ENCODE assay signal across 34 cellular contexts in the genomic region with DNA sequence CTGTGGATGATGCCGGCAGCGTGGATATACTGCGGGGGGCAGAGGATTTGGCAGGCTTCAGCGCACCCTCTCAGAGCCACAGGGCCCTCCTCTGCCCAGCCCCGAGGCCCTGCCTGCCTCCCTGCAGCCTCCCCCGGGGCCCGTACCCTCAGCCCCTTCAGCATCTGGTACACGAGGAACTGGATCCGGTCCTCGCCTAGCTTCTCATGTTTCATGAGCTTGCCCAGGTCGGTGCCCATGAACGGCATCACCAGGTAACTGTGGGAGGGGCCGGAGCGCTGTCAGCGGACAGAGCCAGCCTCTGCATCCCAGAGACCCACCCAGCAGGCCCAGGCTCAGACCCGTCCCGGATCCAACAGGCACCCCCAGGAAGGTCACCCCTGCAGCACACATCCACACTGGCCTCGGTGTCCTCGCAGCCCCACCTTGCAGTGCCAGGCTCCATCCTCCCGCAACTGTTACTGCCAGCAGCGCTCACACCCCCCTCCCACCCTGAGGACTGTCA.
"Had no signal": no experiment of that assay in that cellular context is flagged by ENCODE, and none has a peak within 500 bp of the region (broad histone marks: within the 10 kb centered on the region; RNA-seq: fewer than 3 reads in every experiment).

No MANE protein-coding gene starts in this region.

- H3K27ac ChIP-seq: adrenal gland, body of pancreas, cardiac muscle cell, colonic mucosa, epithelial cell of prostate, esophagus squamous epithelium, thoracic aorta, uterus, VCaP had no signal

- H3K4me3 ChIP-seq: adrenal gland, body of pancreas, cardiac muscle cell, colonic mucosa, esophagus squamous epithelium, thoracic aorta, uterus had no signal

- H3K27me3 ChIP-seq: adrenal gland, cardiac muscle cell, uterus had no signal

- H3K36me3 ChIP-seq: adrenal gland, cardiac muscle cell, colonic mucosa, esophagus squamous epithelium, thoracic aorta, uterus had no signal

- FAIRE-seq: endometrium, small intestine, TTC549 had no signal

- H3K4me3 Mint-ChIP-seq: activated naive CD4-positive, alpha-beta T cell treated with anti-CD3 and anti-CD28 coated beads for 36 hours; activated naive CD8-positive, alpha-beta T cell treated with anti-CD3 and anti-CD28 coated beads for 36 hours; activated T-helper 1 cell treated with anti-CD3 and anti-CD28 coated beads, Interleukin-12 subunit alpha, Interleukin-12 subunit beta, Interleukin-2, Interleukin-4 antibody, amounts not matched to agents 30 ng/mL and 10 ng/mL and 1 ng/mL, durations not matched to agents 14 hours and 24 hours and 36 hours; mesothelial cell of epicardium; naive thymus-derived CD4-positive, alpha-beta T cell; neural crest cell; stimulated activated effector memory CD8-positive, alpha-beta T cell treated with anti-CD3 and anti-CD28 coated beads, Interleukin-12 subunit alpha, Interleukin-12 subunit beta, amount 100 ng/mL, for 72 hours; stimulated activated naive CD8-positive, alpha-beta T cell treated with anti-CD3 and anti-CD28 coated beads, Interleukin-15, Interleukin-2, amounts not matched to agents 100 ng/mL and 50 ng/mL, for 24 hours; type B pancreatic cell had no signal

- DNase-seq: activated CD4-positive, alpha-beta T cell treated with anti-CD3 and anti-CD28 coated beads for 48 hours; activated CD4-positive, alpha-beta T cell treated with anti-CD3 and anti-CD28 coated beads, Interleukin-2, amount 50 U/mL, for 48 hours; activated CD8-positive, alpha-beta memory T cell treated with anti-CD3 and anti-CD28 coated beads for 24 hours; activated effector memory CD4-positive, alpha-beta T cell treated with anti-CD3 and anti-CD28 coated beads, Interleukin-2, amount 50 U/mL, for 16 hours; activated naive CD4-positive, alpha-beta T cell treated with anti-CD3 and anti-CD28 coated beads for 36 hours; activated naive CD8-positive, alpha-beta T cell treated with anti-CD3 and anti-CD28 coated beads for 36 hours; adrenal gland; aorta; cerebellar nuclear complex; colonic mucosa; effector CD8-positive, alpha-beta T cell; esophagus squamous epithelium; foreskin melanocyte; mammary epithelial cell; naive thymus-derived CD4-positive, alpha-beta T cell; occipital lobe; stimulated activated CD4-positive, alpha-beta T cell treated with anti-CD3 and anti-CD28 coated beads, Interleukin-4, amount 100 ng/mL, for 24 hours; T-helper 9 cell; uterus had no signal

- H3K27ac Mint-ChIP-seq: activated naive CD4-positive, alpha-beta T cell treated with anti-CD3 and anti-CD28 coated beads for 36 hours; activated naive CD8-positive, alpha-beta T cell treated with anti-CD3 and anti-CD28 coated beads for 36 hours; activated T-helper 1 cell treated with anti-CD3 and anti-CD28 coated beads, Interleukin-12 subunit alpha, Interleukin-12 subunit beta, Interleukin-2, Interleukin-4 antibody, amounts not matched to agents 30 ng/mL and 10 ng/mL and 1 ng/mL, durations not matched to agents 14 hours and 24 hours and 36 hours; mesothelial cell of epicardium; stimulated activated effector memory CD8-positive, alpha-beta T cell treated with anti-CD3 and anti-CD28 coated beads, Interleukin-12 subunit alpha, Interleukin-12 subunit beta, amount 100 ng/mL, for 72 hours; stimulated activated naive CD8-positive, alpha-beta T cell treated with anti-CD3 and anti-CD28 coated beads, Interleukin-15, Interleukin-2, amounts not matched to agents 100 ng/mL and 50 ng/mL, for 24 hours; type B pancreatic cell had no signal

- H3K9me3 ChIP-seq: adrenal gland, body of pancreas, colonic mucosa, esophagus squamous epithelium, thoracic aorta, uterus had no signal

- ATAC-seq: body of pancreas; naive thymus-derived CD4-positive, alpha-beta T cell; sciatic nerve; stimulated activated effector memory CD8-positive, alpha-beta T cell treated with anti-CD3 and anti-CD28 coated beads, Interleukin-12 subunit alpha, Interleukin-12 subunit beta, amount 100 ng/mL, for 72 hours had no signal

- H3K4me1 ChIP-seq: adrenal gland, colonic mucosa had no signal

- H3K36me3 Mint-ChIP-seq: activated naive CD8-positive, alpha-beta T cell treated with anti-CD3 and anti-CD28 coated beads for 36 hours; mesothelial cell of epicardium; naive thymus-derived CD4-positive, alpha-beta T cell; stimulated activated effector memory CD8-positive, alpha-beta T cell treated with anti-CD3 and anti-CD28 coated beads, Interleukin-12 subunit alpha, Interleukin-12 subunit beta, amount 100 ng/mL, for 72 hours; type B pancreatic cell had no signal

- H3K9me3 Mint-ChIP-seq: activated naive CD4-positive, alpha-beta T cell treated with anti-CD3 and anti-CD28 coated beads for 36 hours; activated naive CD8-positive, alpha-beta T cell treated with anti-CD3 and anti-CD28 coated beads for 36 hours; activated T-helper 1 cell treated with anti-CD3 and anti-CD28 coated beads, Interleukin-12 subunit alpha, Interleukin-12 subunit beta, Interleukin-2, Interleukin-4 antibody, amounts not matched to agents 30 ng/mL and 10 ng/mL and 1 ng/mL, durations not matched to agents 14 hours and 24 hours and 36 hours; mesothelial cell of epicardium; naive thymus-derived CD4-positive, alpha-beta T cell; neural crest cell; stimulated activated effector memory CD8-positive, alpha-beta T cell treated with anti-CD3 and anti-CD28 coated beads, Interleukin-12 subunit alpha, Interleukin-12 subunit beta, amount 100 ng/mL, for 72 hours; stimulated activated naive CD8-positive, alpha-beta T cell treated with anti-CD3 and anti-CD28 coated beads, Interleukin-15, Interleukin-2, amounts not matched to agents 100 ng/mL and 50 ng/mL, for 24 hours; type B pancreatic cell had no signal
